Comparison of ENCODE assay signal across 8 cellular contexts in genomic region chr19:54462072-54462712, GRCh38. TPM values are rescaled to one million over a fixed set of nuclear protein-coding genes. Genes with fewer than 3 reads are reported as not detected.
DNase-seq lines count a peak whose midpoint lies in the region; ATAC-seq and TF ChIP-seq lines count a peak whose summit lies in the region.
"Had no signal": no experiment of that assay in that cellular context is flagged by ENCODE, and none has a peak within 500 bp of the region (broad histone marks: within the 10 kb centered on the region; RNA-seq: fewer than 3 reads in every experiment).

No MANE protein-coding gene starts in this region.

- no peak overlapping the region for H2BK120ac ChIP-seq in H9 (ENCODE audit: low read depth, low read length, poor library complexity, severe bottlenecking)

- no peak overlapping the region for H4K5ac ChIP-seq in H9 (ENCODE audit: insufficient read length, low read depth, low read length)

- H3K27ac Mint-ChIP-seq in H9 (peak overlapping the region in 1 of 3 experiments; percentile 45; a peak in 2 of 7 replicates), glutamatergic neuron (ENCODE audit: unreplicated experiment) (peak overlapping the region; percentile 48)

- ATAC-seq in HG02588 (IDR thresholded peaks at IDR 0.05; ENCODE audit: unreplicated experiment): no peak

- no peak overlapping the region for H3K14ac ChIP-seq in H9 (ENCODE audit: insufficient read depth, low read length)

- no peak overlapping the region for H3K18ac ChIP-seq in H9 (ENCODE audit: insufficient read length, low read depth, low read length)

- H3K23ac ChIP-seq in H9 (ENCODE audit: insufficient read length, low read depth, low read length): no peak overlapping the region

- no CpG with 5 or more reads among the region's 19 CpGs for WGBS in H9 (ENCODE audit: extremely low coverage, insufficient read length, low lambda C conversion rate)
- 87% methylated on average over 19 of the region's 19 CpGs for WGBS in smooth muscle cell (ENCODE audit: low lambda C conversion rate)

- H3K4me3 Mint-ChIP-seq in H9 (peak overlapping the region; percentile 58 to 73), glutamatergic neuron (ENCODE audit: unreplicated experiment) (peak overlapping the region; percentile 63)

- H3K36me3 ChIP-seq in WERI-Rb-1 (peaks cover 45% of the 10 kb centered on the region), smooth muscle cell (ENCODE audit: low read depth) (peaks cover 4% of the 10 kb centered on the region)

- H4K20me1 ChIP-seq in H9 (ENCODE audit: control insufficient read depth, insufficient read depth, insufficient read length) (no peaks in the 10 kb centered on the region), smooth muscle cell (ENCODE audit: low read depth) (peaks cover 59% of the 10 kb centered on the region)

- no peaks in the 10 kb centered on the region; the same call in 1 of the 2 replicates for H3K27me3 ChIP-seq in H9 (ENCODE audit: insufficient read depth, low read length)
- H3K27me3 ChIP-seq in WERI-Rb-1 (ENCODE audit: insufficient read depth, low read depth, severe bottlenecking): no peaks in the 10 kb centered on the region
- no peaks in the 10 kb centered on the region for H3K27me3 ChIP-seq in smooth muscle cell (ENCODE audit: low read depth)

- H2BK15ac ChIP-seq in H9 (ENCODE audit: low read depth, low read length): no peak overlapping the region

- H3T11ph ChIP-seq in H9 (ENCODE audit: low read length): no peak overlapping the region

- no peak for TF ChIP-seq CTCF in H9 (conservative IDR thresholded peaks at IDR 0.05)
- TF ChIP-seq CTCF in WERI-Rb-1 (IDR thresholded peaks at IDR 0.05; ENCODE audit: low read depth, low read length): no peak
- no peak for TF ChIP-seq CTCF in glutamatergic neuron (IDR thresholded peaks at IDR 0.05; ENCODE audit: partially characterized antibody, unreplicated experiment)
- no peak for TF ChIP-seq CTCF in smooth muscle cell (IDR thresholded peaks at IDR 0.05; ENCODE audit: borderline replicate concordance, insufficient read depth, poor library complexity, severe bottlenecking)

- H3K4me1 Mint-ChIP-seq in H9 (peaks cover 7% of the 10 kb centered on the region in 2 experiments; a peak in 3 of 4 replicates), glutamatergic neuron (ENCODE audit: low read depth, unreplicated experiment) (peaks cover 3% of the 10 kb centered on the region)

- H3F3A ChIP-seq in smooth muscle cell (ENCODE audit: low read depth): peaks cover 34% of the 10 kb centered on the region

- peaks cover 21 to 44% (median 43%) of the 10 kb centered on the region in 3 experiments; a peak in 6 of 7 replicates for H3K36me3 Mint-ChIP-seq in H9 (ENCODE audit: insufficient read depth in 1 of 3, low read depth in 3 of 3)
- no peaks in the 10 kb centered on the region for H3K36me3 Mint-ChIP-seq in glutamatergic neuron (ENCODE audit: unreplicated experiment)

- H2AK5ac ChIP-seq in H9 (ENCODE audit: insufficient read length, low read length): no peak overlapping the region

- H2BK20ac ChIP-seq in H9 (ENCODE audit: low read depth, low read length, poor library complexity, severe bottlenecking): no peak overlapping the region

- H3K4me3 ChIP-seq in WERI-Rb-1 (ENCODE audit: low read depth, low read length): peak overlapping the region; percentile 76
- H3K4me3 ChIP-seq in smooth muscle cell: peak overlapping the region; percentile 54

- no peak overlapping the region for H3K4ac ChIP-seq in H9 (ENCODE audit: low read depth, low read length)

- H4K8ac ChIP-seq in H9 (replicated peaks; ENCODE audit: insufficient read length, low read depth, low read length): no peak overlapping the region

- H3K27me3 Mint-ChIP-seq in H9 (ENCODE audit: low read depth) (peaks cover 14% of the 10 kb centered on the region), glutamatergic neuron (ENCODE audit: unreplicated experiment) (peaks cover 14% of the 10 kb centered on the region)

- H3K4me1 ChIP-seq in H9 (ENCODE audit: insufficient read depth, low read length): no peaks in the 10 kb centered on the region
- H3K4me1 ChIP-seq in smooth muscle cell (ENCODE audit: low read depth): no peaks in the 10 kb centered on the region

- H3K9me3 Mint-ChIP-seq in H9: peaks cover 2 to 3% of the 10 kb centered on the region in 2 experiments; a peak in 1 of 5 replicates
- H3K9me3 Mint-ChIP-seq in glutamatergic neuron (ENCODE audit: unreplicated experiment): peaks cover 21% of the 10 kb centered on the region

- H3K56ac ChIP-seq in H9 (ENCODE audit: insufficient read length, low read depth, low read length): no peak overlapping the region

- no peak overlapping the region for H2BK5ac ChIP-seq in H9 (ENCODE audit: insufficient read length, low read length)

- peak; percentile 40 for DNase-seq in H9
- DNase-seq in WERI-Rb-1: no peak
- DNase-seq in glutamatergic neuron: no peak
- DNase-seq in smooth muscle cell (lab: John Stamatoyannopoulos, UW; ENCODE audit: unreplicated experiment): no peak
- no peak for DNase-seq in kidney tubule cell (ENCODE audit: low spot score)
- no peak for DNase-seq in NCI-H82 treated with DMSO at 0.1 percent for 48 hours (lab: John Stamatoyannopoulos, UW; ENCODE audit: unreplicated experiment)

- H3K79me1 ChIP-seq in H9 (ENCODE audit: insufficient read depth, low read depth, low read length, poor library complexity, severe bottlenecking): no peaks in the 10 kb centered on the region

- H3K23me2 ChIP-seq in H9 (ENCODE audit: insufficient read length, low read depth, low read length, poor library complexity, severe bottlenecking): peaks cover 11% of the 10 kb centered on the region

- H3K27ac ChIP-seq in H9 (ENCODE audit: insufficient read length, low read depth, low read length) (no peak overlapping the region), WERI-Rb-1 (peak overlapping the region; percentile 90), smooth muscle cell (ENCODE audit: low read depth) (peak overlapping the region; percentile 90)

- no peak overlapping the region for H4K91ac ChIP-seq in H9 (ENCODE audit: insufficient read length, low read depth, low read length)

- no peak overlapping the region for H2AFZ ChIP-seq in H9 (ENCODE audit: low read length)
- no peak overlapping the region for H2AFZ ChIP-seq in smooth muscle cell (ENCODE audit: low read depth)

- H3K4me2 ChIP-seq in H9 (ENCODE audit: insufficient read depth, insufficient read length, low read length) (no peak overlapping the region), smooth muscle cell (peak overlapping the region; percentile 98)

- no peaks in the 10 kb centered on the region for H3K79me2 ChIP-seq in H9 (ENCODE audit: insufficient read depth, low read length)
- peaks cover 23% of the 10 kb centered on the region for H3K79me2 ChIP-seq in smooth muscle cell (ENCODE audit: low read depth)

- no peaks in the 10 kb centered on the region for H3K9me3 ChIP-seq in H9 (ENCODE audit: control insufficient read depth, low read depth, low read length)
- no peaks in the 10 kb centered on the region for H3K9me3 ChIP-seq in WERI-Rb-1 (ENCODE audit: severe bottlenecking)
- H3K9me3 ChIP-seq in smooth muscle cell (replicated peaks; ENCODE audit: low read depth): no peaks in the 10 kb centered on the region

- H2BK12ac ChIP-seq in H9 (ENCODE audit: insufficient read length, low read depth, low read length): no peak overlapping the region

- H3K9ac ChIP-seq in H9 (ENCODE audit: extremely low read depth, insufficient read length, low read length) (no peak overlapping the region), smooth muscle cell (ENCODE audit: low read depth) (peak overlapping the region; percentile 79)

RNA-seq across cellular contexts. Expression of gene LENG9, which starts 1.4 kb away (rescaled TPM):
- total RNA-seq in H9 (2021): 3.7 and 3.8 TPM in 2 replicates
- total RNA-seq in glutamatergic neuron (ENCODE audit: unreplicated experiment): 4.7 TPM
- total RNA-seq in smooth muscle cell: 1.7 and 4.1 TPM in 2 replicates
- polyA plus RNA-seq in smooth muscle cell: 0.57 and 1.3 TPM in 2 replicates

RNA-seq across cellular contexts. Expression of gene CDC42EP5, which starts 10.9 kb away (rescaled TPM):
- total RNA-seq in H9 (2021) (1.6 and 2.9 TPM in 2 replicates), glutamatergic neuron (ENCODE audit: unreplicated experiment) (not detected), smooth muscle cell (33.6 and 74.0 TPM in 2 replicates)
- 94.1 and 99.8 TPM in 2 replicates for polyA plus RNA-seq in smooth muscle cell

RNA-seq across cellular contexts. Expression of gene LENG8, which starts 13.2 kb away (rescaled TPM):
- total RNA-seq in H9 (2021): 133 and 148 TPM in 2 replicates
- total RNA-seq in glutamatergic neuron (ENCODE audit: unreplicated experiment): 278 TPM
- total RNA-seq in smooth muscle cell: 32.9 and 39.2 TPM in 2 replicates
- 27.6 and 60.1 TPM in 2 replicates for polyA plus RNA-seq in smooth muscle cell

RNA-seq across cellular contexts. Expression of gene LAIR2, which starts 40.4 kb away (rescaled TPM):
- total RNA-seq in H9 (2021) (not detected in 2 replicates), glutamatergic neuron (ENCODE audit: unreplicated experiment) (not detected), smooth muscle cell (not detected in 2 replicates)
- polyA plus RNA-seq in smooth muscle cell: not detected in 2 replicates
- total RNA-seq: myocyte had no signal

RNA-seq across cellular contexts. Expression of gene TTYH1, which starts 46.9 kb away (rescaled TPM):
- total RNA-seq in H9 (2021): 43.1 and 47.1 TPM in 2 replicates
- total RNA-seq in glutamatergic neuron (ENCODE audit: unreplicated experiment): 2.9 TPM
- 0.40 and 2.6 TPM in 2 replicates for total RNA-seq in smooth muscle cell
- 0.65 and 2.1 TPM in 2 replicates for polyA plus RNA-seq in smooth muscle cell
- total RNA-seq: myocyte had no signal
